ENCODE assay signal across 12 cellular contexts in the genomic region with DNA sequence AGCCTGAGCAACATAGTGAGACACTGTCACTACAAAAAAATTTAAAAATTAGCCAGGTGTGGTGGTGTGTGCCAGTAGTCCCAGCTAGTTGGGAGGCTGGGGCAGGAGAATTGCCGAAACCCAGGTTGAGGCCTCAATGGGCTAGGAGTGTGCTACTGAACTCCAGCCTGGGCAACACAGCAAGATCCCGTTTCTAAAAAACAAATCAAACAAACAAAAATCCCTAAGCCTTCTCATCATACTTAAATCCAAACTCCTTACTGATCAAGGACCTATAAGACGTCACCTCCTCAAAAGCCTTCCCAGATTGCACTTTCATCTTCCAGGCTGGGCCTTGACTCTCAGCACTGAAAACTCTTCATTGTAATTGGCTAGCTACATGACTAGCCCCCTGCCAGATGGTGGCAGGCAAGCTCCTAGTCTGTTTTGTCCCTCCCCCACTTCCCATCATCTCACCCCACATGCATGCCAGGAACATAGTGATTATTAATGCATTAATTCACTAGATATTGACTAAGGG. TPM values are rescaled to one million over a fixed set of nuclear protein-coding genes. Genes with fewer than 3 reads are reported as not detected.
DNase-seq lines count a peak whose midpoint lies in the region; ATAC-seq and TF ChIP-seq lines count a peak whose summit lies in the region.
"Had no signal": no experiment of that assay in that cellular context is flagged by ENCODE, and none has a peak within 500 bp of the region (broad histone marks: within the 10 kb centered on the region; RNA-seq: fewer than 3 reads in every experiment).

No MANE protein-coding gene starts in this region.

- no peak for TF ChIP-seq POLR2A in spleen (IDR thresholded peaks at IDR 0.05)

- H3K4me1 Mint-ChIP-seq in activated naive CD4-positive, alpha-beta T cell treated with anti-CD3 and anti-CD28 coated beads, Interleukin-2, amount 50 U/mL, for 24 hours: peaks cover 38% of the 10 kb centered on the region
- peaks cover 10% of the 10 kb centered on the region for H3K4me1 Mint-ChIP-seq in endothelial cell (ENCODE audit: unreplicated experiment)
- peaks cover 26% of the 10 kb centered on the region for H3K4me1 Mint-ChIP-seq in type B pancreatic cell (ENCODE audit: unreplicated experiment)

- peaks cover 1% of the 10 kb centered on the region for H3K36me3 Mint-ChIP-seq in activated naive CD4-positive, alpha-beta T cell treated with anti-CD3 and anti-CD28 coated beads, Interleukin-2, amount 50 U/mL, for 24 hours
- peaks cover 2% of the 10 kb centered on the region for H3K36me3 Mint-ChIP-seq in endothelial cell (ENCODE audit: low read depth, unreplicated experiment)
- H3K36me3 Mint-ChIP-seq in type B pancreatic cell: no peaks in the 10 kb centered on the region

- intact Hi-C loops in spleen (cut with DNase I; ENCODE audit: low total_unique reads): no loop called here

- WGBS in spleen, 5 donors: 90 to 95% (median 94%) methylated on average over 3 of the region's 3 CpGs

- peaks cover 0 to 14% (median 6%) of the 10 kb centered on the region in 7 donors for H3K27me3 ChIP-seq in spleen (replicated peaks in 1 of 7)
- H3K27me3 ChIP-seq: hepatocyte, SJSA1 had no signal

- no peaks in the 10 kb centered on the region for H3K36me3 ChIP-seq in spleen
- H3K36me3 ChIP-seq: SJSA1 had no signal

- DNase-seq in activated naive CD4-positive, alpha-beta T cell treated with Interleukin-2 at 50 U/mL for 16 hours: no peak
- DNase-seq in OCI-M1 (lab: John Stamatoyannopoulos, UW) (peak; percentile 85), endothelial cell (ENCODE audit: low spot score) (no peak), type B pancreatic cell (ENCODE audit: extremely low spot score, unreplicated experiment) (no peak), NCI-H345 treated with DMSO at 0.1 percent for 48 hours (lab: John Stamatoyannopoulos, UW; ENCODE audit: unreplicated experiment) (no peak), spleen (no peak)
- DNase-seq: naive thymus-derived CD8-positive, alpha-beta T cell; NCI-H187 had no signal

- H3K4me3 ChIP-seq in spleen: no peak overlapping the region
- H3K4me3 ChIP-seq: hepatocyte, SJSA1 had no signal

- no peaks in the 10 kb centered on the region for H3K9me3 Mint-ChIP-seq in activated naive CD4-positive, alpha-beta T cell treated with anti-CD3 and anti-CD28 coated beads, Interleukin-2, amount 50 U/mL, for 24 hours
- H3K9me3 Mint-ChIP-seq in endothelial cell (ENCODE audit: unreplicated experiment): no peaks in the 10 kb centered on the region
- H3K9me3 Mint-ChIP-seq in type B pancreatic cell: no peaks in the 10 kb centered on the region
- H3K9me3 Mint-ChIP-seq: naive thymus-derived CD8-positive, alpha-beta T cell had no signal

- no peaks in the 10 kb centered on the region for H3K9me3 ChIP-seq in spleen
- H3K9me3 ChIP-seq: SJSA1 had no signal

- no peak overlapping the region for H3K27ac ChIP-seq in spleen
- H3K27ac ChIP-seq: hepatocyte, SJSA1 had no signal

- H3K27me3 Mint-ChIP-seq in activated naive CD4-positive, alpha-beta T cell treated with anti-CD3 and anti-CD28 coated beads, Interleukin-2, amount 50 U/mL, for 24 hours: peaks cover 8% of the 10 kb centered on the region
- H3K27me3 Mint-ChIP-seq in endothelial cell (ENCODE audit: unreplicated experiment) (peaks cover 13% of the 10 kb centered on the region), type B pancreatic cell (peaks cover 5% of the 10 kb centered on the region)

- peak overlapping the region; percentile 21 for H3K27ac Mint-ChIP-seq in activated naive CD4-positive, alpha-beta T cell treated with anti-CD3 and anti-CD28 coated beads, Interleukin-2, amount 50 U/mL, for 24 hours
- peak overlapping the region; percentile 20 for H3K27ac Mint-ChIP-seq in endothelial cell (ENCODE audit: unreplicated experiment)
- peak overlapping the region; percentile 33 for H3K27ac Mint-ChIP-seq in type B pancreatic cell

- peaks cover 8 to 32% (median 22%) of the 10 kb centered on the region in 6 donors for H3K4me1 ChIP-seq in spleen

- no peak for TF ChIP-seq CTCF in endothelial cell (IDR thresholded peaks at IDR 0.05; ENCODE audit: unreplicated experiment)
- no peak for TF ChIP-seq CTCF in type B pancreatic cell (conservative IDR thresholded peaks at IDR 0.05)
- TF ChIP-seq CTCF in spleen (IDR thresholded peaks at IDR 0.05 in 8 of 11, conservative IDR thresholded peaks at IDR 0.05 in 3 of 11): no peak

- H3K4me3 Mint-ChIP-seq in activated naive CD4-positive, alpha-beta T cell treated with anti-CD3 and anti-CD28 coated beads, Interleukin-2, amount 50 U/mL, for 24 hours: peak overlapping the region; percentile 19
- H3K4me3 Mint-ChIP-seq in endothelial cell (ENCODE audit: unreplicated experiment) (no peak overlapping the region), type B pancreatic cell (no peak overlapping the region)
- H3K4me3 Mint-ChIP-seq: naive thymus-derived CD8-positive, alpha-beta T cell had no signal

- ATAC-seq in GM21737 (IDR thresholded peaks at IDR 0.05; ENCODE audit: unreplicated experiment): no peak
- ATAC-seq: naive thymus-derived CD8-positive, alpha-beta T cell had no signal

RNA-seq across cellular contexts. Expression of a gene that starts 17.5 kb away (rescaled TPM):
- total RNA-seq in endothelial cell (ENCODE audit: unreplicated experiment) (0.69 TPM), type B pancreatic cell (ENCODE audit: low replicate concordance) (0.69 and 2.8 TPM in 2 replicates), spleen (not detected)
- under 1 TPM; 0.42 to 0.99 (median 0.52) TPM for polyA plus RNA-seq in spleen
- total RNA-seq: naive thymus-derived CD8-positive, alpha-beta T cell had no signal
- polyA plus RNA-seq: naive thymus-derived CD8-positive, alpha-beta T cell had no signal

RNA-seq across cellular contexts. Expression of a gene that starts 46.5 kb away (rescaled TPM):
- total RNA-seq in endothelial cell (ENCODE audit: unreplicated experiment) (3.4 TPM), type B pancreatic cell (ENCODE audit: low replicate concordance) (3.5 and 9.2 TPM in 2 replicates), spleen (1 to 10 TPM in 6 of 7 donors, under 1 TPM in 1; 0.97 to 3.5 (median 2.1) TPM)
- polyA plus RNA-seq in spleen: 1 to 10 TPM; 1.3 to 3.8 (median 2.7) TPM

RNA-seq across cellular contexts. Expression of a gene that starts 46.6 kb away (rescaled TPM):
- total RNA-seq in endothelial cell (ENCODE audit: unreplicated experiment): 17.1 TPM
- total RNA-seq in type B pancreatic cell (ENCODE audit: low replicate concordance): 35.4 and 42.3 TPM in 2 replicates
- total RNA-seq in spleen: 10 to 100 TPM; 26.2 to 40.1 (median 28.8) TPM
- polyA plus RNA-seq in spleen: 10 to 100 TPM; 13.0 to 27.2 (median 24.5) TPM
